Comparison of ENCODE assay signal across 12 cellular contexts in genomic region chr15:57045741-57046382, GRCh38.
A peak's percentile ranks its signal among the peaks of the same experiment; 100 is the strongest.
DNase-seq lines count a peak whose midpoint lies in the region; ATAC-seq, FAIRE-seq and TF ChIP-seq lines count a peak whose summit lies in the region.
"Had no signal": no experiment of that assay in that cellular context is flagged by ENCODE, and none has a peak within 500 bp of the region (broad histone marks: within the 10 kb centered on the region; RNA-seq: fewer than 3 reads in every experiment).

No MANE protein-coding gene starts in this region.

- FAIRE-seq in GM12892 (lab: Jason Lieb, UNC) (peak; percentile 63), HepG2 (lab: Jason Lieb, UNC) (no peak)
- FAIRE-seq: small intestine had no signal

- CTCF ChIA-PET in HepG2 (lab: Yijun Ruan, JAX; ENCODE audit: low intra/inter-chr PET ratio, low total read pairs) = no interaction called here

- no peak for TF ChIP-seq CTCF in HepG2 (CRISPR knock-in tag; IDR thresholded peaks at IDR 0.05)
- TF ChIP-seq CTCF in lower lobe of right lung (IDR thresholded peaks at IDR 0.05) = no peak

- no peak overlapping the region for H3K27ac ChIP-seq in HepG2 (ENCODE audit: extremely low read length, insufficient read depth, low read length)
- H3K27ac ChIP-seq in lower lobe of right lung = no peak overlapping the region
- H3K27ac ChIP-seq: KMS-11 had no signal

- H3K27me3 ChIP-seq in HepG2 (ENCODE audit: control insufficient read depth in 1 of 2, insufficient read depth in 2 of 2, low read length in 2 of 2) = no peaks in the 10 kb centered on the region
- no peaks in the 10 kb centered on the region for H3K27me3 ChIP-seq in lower lobe of right lung (ENCODE audit: low read depth)

- no peak for TF ChIP-seq RAD21 in HepG2 (CRISPR knock-in tag; IDR thresholded peaks at IDR 0.05)

- H3K4me3 ChIP-seq in HepG2 (replicated peaks in 1 of 3; ENCODE audit: insufficient read depth in 1 of 3, low read depth in 2 of 3, low read length in 3 of 3) (no peak overlapping the region), lower lobe of right lung (no peak overlapping the region)

- POLR2A ChIA-PET in HepG2 (lab: Yijun Ruan, JAX) = no interaction called here

- no peak for TF ChIP-seq EP300 in HepG2 (IDR thresholded peaks at IDR 0.05; ENCODE audit: low read depth in 2 of 2, low read length in 2 of 2)
- TF ChIP-seq EP300 in HepG2 (CRISPR knock-in tag; IDR thresholded peaks at IDR 0.05; ENCODE audit: borderline replicate concordance) = no peak

- no peak for DNase-seq in GM12892 (ENCODE audit: insufficient read length)
- DNase-seq in HepG2 (ENCODE audit: low spot score) = no peak
- no peak for DNase-seq in lower lobe of right lung
- no peak for DNase-seq in NOMO-1 (lab: John Stamatoyannopoulos, UW; ENCODE audit: unreplicated experiment in 2 of 2)
- no peak for DNase-seq in middle frontal gyrus (ENCODE audit: extremely low spot score, low spot score)
- DNase-seq: erythroblast, PC-3, small intestine had no signal

- no peaks in the 10 kb centered on the region for H3K36me3 ChIP-seq in HepG2 (replicated peaks in 1 of 2; ENCODE audit: control insufficient read depth in 1 of 2, insufficient read depth in 2 of 2, low read length in 2 of 2)
- no peaks in the 10 kb centered on the region for H3K36me3 ChIP-seq in lower lobe of right lung

- no peak overlapping the region for H3K9ac ChIP-seq in HepG2 (ENCODE audit: insufficient read depth, low read depth, low read length)
- H3K9ac ChIP-seq: KMS-11 had no signal

- H3K4me2 ChIP-seq in HepG2 (ENCODE audit: low read depth, low read length) = no peak overlapping the region
- H3K4me2 ChIP-seq: KMS-11 had no signal

- H3K4me1 ChIP-seq in HepG2 (ENCODE audit: insufficient read depth, low read length) (no peaks in the 10 kb centered on the region), lower lobe of right lung (no peaks in the 10 kb centered on the region)

- WGBS in HepG2 (ENCODE audit: low lambda C conversion rate) = 97% methylated on average over 5 of the region's 5 CpGs

- H2AFZ ChIP-seq in HepG2 (ENCODE audit: low read length) = no peak overlapping the region

- intact Hi-C loops in HepG2 (cut with micrococcal nuclease; ENCODE audit: unreplicated experiment) = no loop called here
- intact Hi-C loops in lower lobe of right lung (cut with DNase I) = no loop called here

- ATAC-seq in GM19395 (IDR thresholded peaks at IDR 0.05; ENCODE audit: unreplicated experiment) = peak; percentile 96
- peak; percentile 82 for ATAC-seq in HG02798 (IDR thresholded peaks at IDR 0.05; ENCODE audit: poor library complexity, unreplicated experiment)
- ATAC-seq in HG03571 (IDR thresholded peaks at IDR 0.05; ENCODE audit: unreplicated experiment) = peak; percentile 84
- no peak for ATAC-seq in HepG2
- ATAC-seq in lower lobe of right lung = no peak
- ATAC-seq: PC-3 had no signal

- H3K9me3 ChIP-seq in HepG2 (ENCODE audit: low read length) (no peaks in the 10 kb centered on the region), lower lobe of right lung (no peaks in the 10 kb centered on the region)

- H4K20me1 ChIP-seq in HepG2 (ENCODE audit: insufficient read depth, low read length) = no peaks in the 10 kb centered on the region; the same call in 1 of the 2 replicates

- no TSS peak for BruUV-seq in HepG2 (replicated peaks; lab: Mats Ljungman, UMichigan)

- in situ Hi-C loops in HepG2 (cut with HindIII; ENCODE audit: extremely low pct_ligation_motif_present, low pct_unique_long_range_greater_than_20kb) = no loop called here

- peaks cover 54% of the 10 kb centered on the region for H3K79me2 ChIP-seq in HepG2 (ENCODE audit: insufficient read depth, low read length)

- no peak for TF ChIP-seq POLR2A in GM12892 (IDR thresholded peaks at IDR 0.05; ENCODE audit: low read depth, low read length)
- no peak for TF ChIP-seq POLR2A in HepG2 (IDR thresholded peaks at IDR 0.05; ENCODE audit: insufficient read depth in 1 of 2, low read depth in 2 of 2, low read length in 2 of 2)

TF ChIP-seq in HepG2, 621 proteins besides CTCF, POLR2A, EP300 and RAD21:
- no peak for TF ChIP-seq KIAA2018 (CRISPR knock-in tag; IDR thresholded peaks at IDR 0.05; ENCODE audit: borderline replicate concordance)
- TF ChIP-seq SYNCRIP (IDR thresholded peaks at IDR 0.05; ENCODE audit: insufficient read depth, low read depth, low read length) = no peak
- no peak for TF ChIP-seq ZNF251 (CRISPR knock-in tag; IDR thresholded peaks at IDR 0.05)
- TF ChIP-seq ATRX (CRISPR knock-in tag; IDR thresholded peaks at IDR 0.05; ENCODE audit: borderline replicate concordance) = no peak
- TF ChIP-seq ZBTB14 (CRISPR knock-in tag; IDR thresholded peaks at IDR 0.05) = no peak

Comparison
In these comparisons a context has a peak if more than half of its experiments do, and no peak if none do; other contexts are left out.
1. ATAC-seq: peak in GM19395 (single experiment), HG02798 (single experiment) and HG03571 (single experiment); none in HepG2 (single experiment) and lower lobe of right lung (0 of 2).